Comparison of ENCODE assay signal across 17 cellular contexts in the genomic region with DNA sequence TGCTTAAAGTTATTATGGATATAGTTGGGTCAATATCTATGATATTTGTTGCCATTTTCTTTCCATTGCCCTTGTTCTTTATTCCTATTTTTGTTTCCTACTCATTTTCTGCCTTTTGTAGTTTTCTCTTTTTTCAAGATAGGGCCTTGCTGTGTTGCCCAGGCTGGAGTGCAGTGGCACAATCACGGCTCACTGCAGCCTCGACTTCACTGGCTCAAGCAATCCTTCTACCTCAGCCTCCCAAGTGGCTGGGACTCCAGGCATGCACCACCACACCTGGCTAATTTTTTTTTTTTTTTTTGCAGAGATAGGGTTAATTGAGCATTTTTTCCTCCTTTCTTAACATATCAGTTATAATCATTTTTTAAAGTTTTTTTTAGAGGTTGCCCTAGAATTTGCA.
A peak's percentile ranks its signal among the peaks of the same experiment; 100 is the strongest.
DNase-seq lines count a peak whose midpoint lies in the region; ATAC-seq and TF ChIP-seq lines count a peak whose summit lies in the region.
"Had no signal": no experiment of that assay in that cellular context is flagged by ENCODE, and none has a peak within 500 bp of the region (broad histone marks: within the 10 kb centered on the region; RNA-seq: fewer than 3 reads in every experiment).

No MANE protein-coding gene starts in this region.

- H3K4me3 ChIP-seq in thoracic aorta: no peak overlapping the region
- H3K4me3 ChIP-seq: A549; BLaER1 treated with 17β-estradiol and CSF1 and Interleukin-3, amounts not matched to agents 10 nM and 100 nM; GM12878 had no signal

- DNase-seq in activated effector memory CD4-positive, alpha-beta T cell treated with anti-CD3 and anti-CD28 coated beads, Interleukin-2, amount 50 U/mL, for 16 hours: peak; percentile 12
- no peak for DNase-seq in activated effector memory CD4-positive, alpha-beta T cell treated with Interleukin-2 at 50 U/mL for 16 hours
- DNase-seq in mesenteric fat pad (ENCODE audit: low spot score): peak; percentile 14
- no peak for DNase-seq in thoracic aorta (ENCODE audit: low spot score)
- no peak for DNase-seq in Right ventricle myocardium inferior (ENCODE audit: missing footprints)
- DNase-seq in midbrain (lab: John Stamatoyannopoulos, UW): no peak
- DNase-seq: CD8-positive, alpha-beta T cell; COR-L47; DMS 273 treated with DMSO at 0.1 percent for 48 hours; DMS53; DND-41; EL; H9 had no signal

- intact Hi-C loops in Right ventricle myocardium inferior (cut with DNase I): no loop called here

- no peaks in the 10 kb centered on the region for H3K27me3 ChIP-seq in thoracic aorta (replicated peaks; ENCODE audit: insufficient read depth)
- H3K27me3 ChIP-seq: BLaER1 treated with 17β-estradiol and CSF1 and Interleukin-3, amounts not matched to agents 10 nM and 100 nM had no signal

- no peaks in the 10 kb centered on the region for H3K36me3 ChIP-seq in thoracic aorta
- H3K36me3 ChIP-seq: BLaER1 treated with 17β-estradiol and CSF1 and Interleukin-3, amounts not matched to agents 10 nM and 100 nM had no signal

- H3K4me1 ChIP-seq in thoracic aorta (ENCODE audit: control insufficient read depth in 1 of 2, low read depth in 2 of 2): peaks cover 0 to 9% of the 10 kb centered on the region in 2 donors
- H3K4me1 ChIP-seq: A549 had no signal

- no peak for ATAC-seq in thoracic aorta (ENCODE audit: insufficient number of reproducible peaks, low FRiP score, low read depth)
- no peak for ATAC-seq in Right ventricle myocardium inferior
- ATAC-seq in SK-N-SH treated with all-trans-retinoic acid at 6 μM for 48 hours: no peak
- ATAC-seq: A549; CD8-positive, alpha-beta T cell had no signal

- H3K9me3 ChIP-seq in thoracic aorta: no peaks in the 10 kb centered on the region

- peak overlapping the region; percentile 72 to 78 for H3K27ac ChIP-seq in thoracic aorta

- TF ChIP-seq CTCF in thoracic aorta (IDR thresholded peaks at IDR 0.05): no peak

TF ChIP-seq in SK-N-SH treated with all-trans-retinoic acid at 6 μM for 48 hours, 23 proteins besides CTCF, POLR2A, EP300 and RAD21:
- TF ChIP-seq GLIS3 (CRISPR knock-in tag; IDR thresholded peaks at IDR 0.05) (no peak), ZNF565 (CRISPR knock-in tag; conservative IDR thresholded peaks at IDR 0.05; ENCODE audit: low read depth) (no peak), BACH2 (CRISPR knock-in tag; IDR thresholded peaks at IDR 0.05; ENCODE audit: borderline replicate concordance) (no peak), CSDC2 (CRISPR knock-in tag; IDR thresholded peaks at IDR 0.05) (no peak), ZNF70 (CRISPR knock-in tag; IDR thresholded peaks at IDR 0.05) (no peak), ESRRG (CRISPR knock-in tag; IDR thresholded peaks at IDR 0.05) (no peak), ZFP3 (CRISPR knock-in tag; IDR thresholded peaks at IDR 0.05) (no peak), ISL1 (CRISPR knock-in tag; IDR thresholded peaks at IDR 0.05) (no peak), ZC3H10 (CRISPR knock-in tag; IDR thresholded peaks at IDR 0.05) (no peak), PPARA (CRISPR knock-in tag; IDR thresholded peaks at IDR 0.05; ENCODE audit: borderline replicate concordance) (no peak), TOX (CRISPR knock-in tag; IDR thresholded peaks at IDR 0.05; ENCODE audit: borderline replicate concordance) (no peak), TCF4 (CRISPR knock-in tag; IDR thresholded peaks at IDR 0.05; ENCODE audit: borderline replicate concordance) (no peak)
- TF ChIP-seq, protein P1, sequence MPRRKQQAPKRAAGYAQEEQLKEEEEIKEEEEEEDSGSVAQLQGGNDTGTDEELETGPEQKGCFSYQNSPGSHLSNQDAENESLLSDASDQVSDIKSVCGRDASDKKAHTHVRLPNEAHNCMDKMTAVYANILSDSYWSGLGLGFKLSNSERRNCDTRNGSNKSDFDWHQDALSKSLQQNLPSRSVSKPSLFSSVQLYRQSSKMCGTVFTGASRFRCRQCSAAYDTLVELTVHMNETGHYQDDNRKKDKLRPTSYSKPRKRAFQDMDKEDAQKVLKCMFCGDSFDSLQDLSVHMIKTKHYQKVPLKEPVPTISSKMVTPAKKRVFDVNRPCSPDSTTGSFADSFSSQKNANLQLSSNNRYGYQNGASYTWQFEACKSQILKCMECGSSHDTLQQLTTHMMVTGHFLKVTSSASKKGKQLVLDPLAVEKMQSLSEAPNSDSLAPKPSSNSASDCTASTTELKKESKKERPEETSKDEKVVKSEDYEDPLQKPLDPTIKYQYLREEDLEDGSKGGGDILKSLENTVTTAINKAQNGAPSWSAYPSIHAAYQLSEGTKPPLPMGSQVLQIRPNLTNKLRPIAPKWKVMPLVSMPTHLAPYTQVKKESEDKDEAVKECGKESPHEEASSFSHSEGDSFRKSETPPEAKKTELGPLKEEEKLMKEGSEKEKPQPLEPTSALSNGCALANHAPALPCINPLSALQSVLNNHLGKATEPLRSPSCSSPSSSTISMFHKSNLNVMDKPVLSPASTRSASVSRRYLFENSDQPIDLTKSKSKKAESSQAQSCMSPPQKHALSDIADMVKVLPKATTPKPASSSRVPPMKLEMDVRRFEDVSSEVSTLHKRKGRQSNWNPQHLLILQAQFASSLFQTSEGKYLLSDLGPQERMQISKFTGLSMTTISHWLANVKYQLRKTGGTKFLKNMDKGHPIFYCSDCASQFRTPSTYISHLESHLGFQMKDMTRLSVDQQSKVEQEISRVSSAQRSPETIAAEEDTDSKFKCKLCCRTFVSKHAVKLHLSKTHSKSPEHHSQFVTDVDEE (CRISPR knock-in tag; IDR thresholded peaks at IDR 0.05): no peak
- TF ChIP-seq, protein P2, sequence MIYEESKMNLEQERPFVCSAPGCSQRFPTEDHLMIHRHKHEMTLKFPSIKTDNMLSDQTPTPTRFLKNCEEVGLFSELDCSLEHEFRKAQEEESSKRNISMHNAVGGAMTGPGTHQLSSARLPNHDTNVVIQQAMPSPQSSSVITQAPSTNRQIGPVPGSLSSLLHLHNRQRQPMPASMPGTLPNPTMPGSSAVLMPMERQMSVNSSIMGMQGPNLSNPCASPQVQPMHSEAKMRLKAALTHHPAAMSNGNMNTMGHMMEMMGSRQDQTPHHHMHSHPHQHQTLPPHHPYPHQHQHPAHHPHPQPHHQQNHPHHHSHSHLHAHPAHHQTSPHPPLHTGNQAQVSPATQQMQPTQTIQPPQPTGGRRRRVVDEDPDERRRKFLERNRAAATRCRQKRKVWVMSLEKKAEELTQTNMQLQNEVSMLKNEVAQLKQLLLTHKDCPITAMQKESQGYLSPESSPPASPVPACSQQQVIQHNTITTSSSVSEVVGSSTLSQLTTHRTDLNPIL (CRISPR knock-in tag; IDR thresholded peaks at IDR 0.05; ENCODE audit: low read depth): no peak
- TF ChIP-seq, protein P3, sequence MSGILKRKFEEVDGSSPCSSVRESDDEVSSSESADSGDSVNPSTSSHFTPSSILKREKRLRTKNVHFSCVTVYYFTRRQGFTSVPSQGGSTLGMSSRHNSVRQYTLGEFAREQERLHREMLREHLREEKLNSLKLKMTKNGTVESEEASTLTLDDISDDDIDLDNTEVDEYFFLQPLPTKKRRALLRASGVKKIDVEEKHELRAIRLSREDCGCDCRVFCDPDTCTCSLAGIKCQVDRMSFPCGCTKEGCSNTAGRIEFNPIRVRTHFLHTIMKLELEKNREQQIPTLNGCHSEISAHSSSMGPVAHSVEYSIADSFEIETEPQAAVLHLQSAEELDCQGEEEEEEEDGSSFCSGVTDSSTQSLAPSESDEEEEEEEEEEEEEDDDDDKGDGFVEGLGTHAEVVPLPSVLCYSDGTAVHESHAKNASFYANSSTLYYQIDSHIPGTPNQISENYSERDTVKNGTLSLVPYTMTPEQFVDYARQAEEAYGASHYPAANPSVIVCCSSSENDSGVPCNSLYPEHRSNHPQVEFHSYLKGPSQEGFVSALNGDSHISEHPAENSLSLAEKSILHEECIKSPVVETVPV (CRISPR knock-in tag; IDR thresholded peaks at IDR 0.05): no peak
- TF ChIP-seq, protein P4, sequence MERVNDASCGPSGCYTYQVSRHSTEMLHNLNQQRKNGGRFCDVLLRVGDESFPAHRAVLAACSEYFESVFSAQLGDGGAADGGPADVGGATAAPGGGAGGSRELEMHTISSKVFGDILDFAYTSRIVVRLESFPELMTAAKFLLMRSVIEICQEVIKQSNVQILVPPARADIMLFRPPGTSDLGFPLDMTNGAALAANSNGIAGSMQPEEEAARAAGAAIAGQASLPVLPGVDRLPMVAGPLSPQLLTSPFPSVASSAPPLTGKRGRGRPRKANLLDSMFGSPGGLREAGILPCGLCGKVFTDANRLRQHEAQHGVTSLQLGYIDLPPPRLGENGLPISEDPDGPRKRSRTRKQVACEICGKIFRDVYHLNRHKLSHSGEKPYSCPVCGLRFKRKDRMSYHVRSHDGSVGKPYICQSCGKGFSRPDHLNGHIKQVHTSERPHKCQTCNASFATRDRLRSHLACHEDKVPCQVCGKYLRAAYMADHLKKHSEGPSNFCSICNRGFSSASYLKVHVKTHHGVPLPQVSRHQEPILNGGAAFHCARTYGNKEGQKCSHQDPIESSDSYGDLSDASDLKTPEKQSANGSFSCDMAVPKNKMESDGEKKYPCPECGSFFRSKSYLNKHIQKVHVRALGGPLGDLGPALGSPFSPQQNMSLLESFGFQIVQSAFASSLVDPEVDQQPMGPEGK (CRISPR knock-in tag; IDR thresholded peaks at IDR 0.05; ENCODE audit: borderline replicate concordance): no peak

Comparison
In these comparisons a context has a peak if more than half of its experiments do, and no peak if none do; other contexts are left out.
1. DNase-seq: peak in activated effector memory CD4-positive, alpha-beta T cell treated with anti-CD3 and anti-CD28 coated beads, Interleukin-2, amount 50 U/mL, for 16 hours (single experiment) and mesenteric fat pad (single experiment); none in activated effector memory CD4-positive, alpha-beta T cell treated with Interleukin-2 at 50 U/mL for 16 hours (single experiment), thoracic aorta (single experiment), Right ventricle myocardium inferior (single experiment) and midbrain (single experiment).